9 cellular contexts compared by ENCODE assay signal in the genomic region with DNA sequence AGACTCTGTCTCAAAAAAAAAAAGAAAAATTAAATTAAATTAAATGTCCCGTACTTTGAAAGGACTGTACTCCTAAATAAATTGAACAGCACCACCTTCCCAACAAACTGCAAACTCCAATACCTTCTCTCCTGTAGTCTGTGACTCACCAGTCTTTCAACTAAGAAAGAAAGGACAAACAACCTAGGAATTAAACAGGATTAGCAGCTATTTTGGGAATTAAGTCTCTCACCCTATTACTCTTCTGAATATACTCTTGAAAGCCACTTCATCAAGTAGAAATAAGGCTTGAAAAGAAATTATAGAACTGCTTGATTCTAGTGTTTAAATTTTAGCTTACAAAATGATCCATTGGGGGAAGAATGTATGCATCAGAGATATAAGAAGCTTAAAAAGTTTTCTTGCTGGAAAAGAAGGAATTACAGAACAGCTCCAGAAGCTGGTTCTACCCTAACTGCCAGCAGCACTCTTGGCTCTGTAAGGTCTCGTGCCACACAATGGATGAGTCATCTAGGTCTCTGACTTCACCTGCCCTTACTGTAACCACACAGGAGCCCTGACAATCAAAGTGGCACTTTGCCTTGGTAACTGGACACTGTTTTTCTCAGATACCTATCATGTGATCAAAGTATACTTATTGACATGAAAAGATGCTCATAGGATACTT. TPM values are rescaled to one million over a fixed set of nuclear protein-coding genes. Genes with fewer than 3 reads are reported as not detected.
DNase-seq lines count a peak whose midpoint lies in the region; ATAC-seq, FAIRE-seq and TF ChIP-seq lines count a peak whose summit lies in the region.
"Had no signal": no experiment of that assay in that cellular context is flagged by ENCODE, and none has a peak within 500 bp of the region (broad histone marks: within the 10 kb centered on the region; RNA-seq: fewer than 3 reads in every experiment).

No MANE protein-coding gene starts in this region.

- H3K9ac ChIP-seq in HUES64 (ENCODE audit: low read depth, low read length): peak overlapping the region; percentile 53; the same call in 1 of the 2 replicates
- H3K9ac ChIP-seq in H1 (replicated peaks in 1 of 4; ENCODE audit: extremely low read depth in 1 of 4, low read depth in 3 of 4, low read length in 3 of 4): no peak overlapping the region; a peak in 1 of 7 replicates

- H2AK5ac ChIP-seq in H1 (ENCODE audit: low read depth, low read length): no peak overlapping the region

- no peak for TF ChIP-seq RAD21 in H1 (IDR thresholded peaks at IDR 0.05 in 1 of 2, conservative IDR thresholded peaks at IDR 0.05 in 1 of 2; ENCODE audit: low read depth in 2 of 2, low read length in 2 of 2)

- no peaks in the 10 kb centered on the region for H3K27me3 ChIP-seq in HUES64 (ENCODE audit: insufficient read depth, low read length)
- no peaks in the 10 kb centered on the region for H3K27me3 ChIP-seq in H1 (replicated peaks in 1 of 4; ENCODE audit: control insufficient read depth in 3 of 4, extremely low read depth in 1 of 4, insufficient read depth in 3 of 4, low read length in 3 of 4)

- no peaks in the 10 kb centered on the region for H4K20me1 ChIP-seq in H1 (replicated peaks in 1 of 2; ENCODE audit: control insufficient read depth in 1 of 2, insufficient read depth in 2 of 2, low read length in 2 of 2)

- H3K4me1 ChIP-seq in HUES64 (ENCODE audit: insufficient read depth, low read length): peaks cover 22% of the 10 kb centered on the region
- peaks cover 0 to 5% (median 1%) of the 10 kb centered on the region in 4 experiments; a peak in 3 of 7 replicates for H3K4me1 ChIP-seq in H1 (replicated peaks in 1 of 4; ENCODE audit: control insufficient read depth in 3 of 4, insufficient read depth in 4 of 4, low read length in 3 of 4)

- H3K4me2 ChIP-seq in H1 (ENCODE audit: insufficient read depth in 1 of 2, low read depth in 2 of 2, low read length in 2 of 2): no peak overlapping the region

- no peak overlapping the region for H4K91ac ChIP-seq in H1 (replicated peaks; ENCODE audit: insufficient read length, low read length)

- no peak overlapping the region for H4K8ac ChIP-seq in H1 (ENCODE audit: extremely low read depth, insufficient read depth, low read length)

- 71% methylated on average over 2 of the region's 2 CpGs for WGBS in HUES64
- 82% methylated on average over 2 of the region's 2 CpGs; no CpG with 5 or more reads in 1 of the 2 experiments for WGBS in H1 (ENCODE audit: extremely low coverage in 1 of 2, insufficient coverage in 1 of 2, insufficient read length in 1 of 2, insufficient replicate concordance in 2 of 2, low coverage in 1 of 2, low lambda C conversion rate in 2 of 2, missing lambda C conversion rate in 1 of 2), 2 experiments

- no peak overlapping the region for H3K56ac ChIP-seq in H1 (replicated peaks; ENCODE audit: insufficient read length, low read depth, low read length)

- H3K4ac ChIP-seq in H1 (replicated peaks; ENCODE audit: insufficient read length, low read depth, low read length): no peak overlapping the region

- no peak overlapping the region for H2AFZ ChIP-seq in H1 (ENCODE audit: low read length)

- H3K27ac ChIP-seq in HUES64 (ENCODE audit: low read depth, low read length) (peak overlapping the region; percentile 44; the same call in 1 of the 2 replicates), H1 (ENCODE audit: low read depth, low read length) (no peak overlapping the region)

- ATAC-seq in GM18499 (IDR thresholded peaks at IDR 0.05; ENCODE audit: insufficient read depth, unreplicated experiment): peak; percentile 34
- ATAC-seq in HG02884 (IDR thresholded peaks at IDR 0.05; ENCODE audit: unreplicated experiment): no peak
- no peak for ATAC-seq in HG03045 (IDR thresholded peaks at IDR 0.05; ENCODE audit: unreplicated experiment)

- no peak overlapping the region for H2BK15ac ChIP-seq in H1 (ENCODE audit: low read length)

- H3K4me3 ChIP-seq in HUES64 (ENCODE audit: low read length): no peak overlapping the region
- no peak overlapping the region for H3K4me3 ChIP-seq in H1 (ENCODE audit: extremely low read depth in 1 of 4, insufficient read depth in 2 of 4, low read depth in 3 of 4, low read length in 4 of 4)

- H4K5ac ChIP-seq in H1 (ENCODE audit: insufficient read length, low read depth, low read length): no peak overlapping the region

- H3K36me3 ChIP-seq in HUES64 (ENCODE audit: insufficient read depth, low read length) (no peaks in the 10 kb centered on the region), H1 (ENCODE audit: control insufficient read depth in 2 of 4, insufficient read depth in 4 of 4, low read length in 3 of 4) (no peaks in the 10 kb centered on the region)

- peaks cover 0 to 30% of the 10 kb centered on the region in 2 experiments; a peak in 2 of 4 replicates for H3K79me2 ChIP-seq in H1 (ENCODE audit: control insufficient read depth in 1 of 2, insufficient read depth in 2 of 2, low read length in 2 of 2)

- H3K23ac ChIP-seq in H1 (ENCODE audit: insufficient read length): no peak overlapping the region

- H2BK20ac ChIP-seq in H1 (ENCODE audit: low read length): no peak overlapping the region

- H2BK120ac ChIP-seq in H1 (replicated peaks; ENCODE audit: low read depth, low read length): no peak overlapping the region

- no peak for FAIRE-seq in H1 (lab: Jason Lieb, UNC)

- no peak overlapping the region for H2BK12ac ChIP-seq in H1 (ENCODE audit: low read depth, low read length)

- H3K23me2 ChIP-seq in H1 (ENCODE audit: low read depth, low read length): peaks cover 4% of the 10 kb centered on the region

- no peak overlapping the region for H2BK5ac ChIP-seq in H1 (ENCODE audit: low read depth, low read length)

- no peak overlapping the region for H3K18ac ChIP-seq in H1 (ENCODE audit: extremely low read depth, low read length)

- no peaks in the 10 kb centered on the region for H3K79me1 ChIP-seq in H1 (ENCODE audit: low read depth, low read length)

- TF ChIP-seq EP300 in H1 (IDR thresholded peaks at IDR 0.05; ENCODE audit: borderline replicate concordance in 1 of 2, low read depth in 2 of 2, low read length in 2 of 2): no peak

- no peak overlapping the region for H3K14ac ChIP-seq in H1 (ENCODE audit: insufficient read length)

- TF ChIP-seq POLR2A in H1 (IDR thresholded peaks at IDR 0.05; ENCODE audit: control extremely low read depth in 1 of 2, low read depth in 2 of 2, low read length in 2 of 2): no peak

- POLR2A ChIA-PET in H1 (lab: Charles Lee; ENCODE audit: partially characterized antibody): no interaction called here

- DNase-seq in T-helper 22 cell (ENCODE audit: low read depth) (peak; percentile 32), H1 (ENCODE audit: low read depth in 1 of 2, low spot score in 2 of 2) (no peak), hippocampal formation (lab: John Stamatoyannopoulos, UW) (no peak)
- peak; percentile 20 for DNase-seq in stimulated activated CD4-positive, alpha-beta T cell treated with anti-CD3 and anti-CD28 coated beads, Interleukin-4, amount 100 ng/mL, for 1 hour
- DNase-seq: naive B cell had no signal

- H3K9me3 ChIP-seq in HUES64 (ENCODE audit: insufficient read depth, low read depth, low read length) (no peaks in the 10 kb centered on the region), H1 (ENCODE audit: insufficient read depth in 2 of 2, low read depth in 1 of 2, low read length in 1 of 2) (no peaks in the 10 kb centered on the region)

- TF ChIP-seq CTCF in H1 (IDR thresholded peaks at IDR 0.05; ENCODE audit: control extremely low read depth in 1 of 3, insufficient read depth in 1 of 3, low read depth in 1 of 3, low read length in 3 of 3): no peak

- CTCF ChIA-PET in H1 (lab: Charles Lee; ENCODE audit: partially characterized antibody): interaction anchor here (0.6 to 1.0 kb wide), 2 partner anchors 12 to 148 kb away, joined by 3 read pairs; no protein-coding TSS in a partner anchor

TF ChIP-seq in H1, 55 proteins besides CTCF, POLR2A, EP300 and RAD21:
- TF ChIP-seq CTBP2 (IDR thresholded peaks at IDR 0.05; ENCODE audit: borderline replicate concordance, insufficient read depth, insufficient read length, low read length): no peak
- TF ChIP-seq JUND (IDR thresholded peaks at IDR 0.05; ENCODE audit: low read length): peak; percentile 77
- no peak for TF ChIP-seq SP2 (IDR thresholded peaks at IDR 0.05; ENCODE audit: low read length)
- TF ChIP-seq TBP (IDR thresholded peaks at IDR 0.05; ENCODE audit: low read depth, low read length): no peak
TF ChIP-seq in H1: peak in this region for 1.

RNA-seq across cellular contexts. Expression of a gene that starts 57.0 kb away (rescaled TPM):
- 32.5 TPM for polyA plus RNA-seq in HUES64 (2013, experiment 1 of 2)
- 32.1 TPM for polyA plus RNA-seq in HUES64 (2013, experiment 2 of 2)
- 58.5 and 69.2 TPM in 2 replicates for total RNA-seq in H1 (2021; fragmentation: NEBNext Ultra II Directional; extraction: Animal tissue kit (Norgen Biotek cat#: 25700))
- 75.8 and 119 TPM in 2 replicates for polyA plus RNA-seq in H1 (2011; rRNA removed)
- polyA plus RNA-seq in H1 (2011; cell fraction: cytosol; rRNA removed): 67.9 TPM
- 66.1 TPM for polyA plus RNA-seq in H1 (2011; cell fraction: nucleus; rRNA removed)
- 49.6 to 66.4 TPM (median 60.5 TPM) in 4 replicates for polyA plus RNA-seq in H1 (2012, experiment 1 of 2)
- 37.1 TPM for polyA plus RNA-seq in H1 (2012, experiment 2 of 2)
- 49.5 TPM for polyA plus RNA-seq in H1 (2013, experiment 1 of 2)
- 56.9 TPM for polyA plus RNA-seq in H1 (2013, experiment 2 of 2)
- 146 TPM in 2 replicates for polyA minus RNA-seq in H1 (2011; rRNA and poly(A)+ RNA removed)
- 36.5 TPM for polyA minus RNA-seq in H1 (2011; cell fraction: cytosol; rRNA and poly(A)+ RNA removed)
- polyA minus RNA-seq in H1 (2011; cell fraction: nucleus; rRNA and poly(A)+ RNA removed): 80.0 TPM

RNA-seq across cellular contexts. Expression of a gene that starts 59.2 kb away (rescaled TPM):
- polyA plus RNA-seq in HUES64 (2013, experiment 1 of 2): 30.7 TPM
- polyA plus RNA-seq in HUES64 (2013, experiment 2 of 2): 30.7 TPM
- total RNA-seq in H1 (2021; fragmentation: NEBNext Ultra II Directional; extraction: Animal tissue kit (Norgen Biotek cat#: 25700)): 43.3 and 47.6 TPM in 2 replicates
- polyA plus RNA-seq in H1 (2011; rRNA removed): 8.5 and 12.7 TPM in 2 replicates
- polyA plus RNA-seq in H1 (2011; cell fraction: cytosol; rRNA removed): 20.1 TPM
- 27.8 TPM for polyA plus RNA-seq in H1 (2011; cell fraction: nucleus; rRNA removed)
- 19.0 to 35.6 TPM (median 24.7 TPM) in 4 replicates for polyA plus RNA-seq in H1 (2012, experiment 1 of 2)
- polyA plus RNA-seq in H1 (2012, experiment 2 of 2): 3.8 TPM
- 58.5 TPM for polyA plus RNA-seq in H1 (2013, experiment 1 of 2)
- polyA plus RNA-seq in H1 (2013, experiment 2 of 2): 65.0 TPM
- polyA minus RNA-seq in H1 (2011; rRNA and poly(A)+ RNA removed): 35.6 and 51.0 TPM in 2 replicates
- 24.7 TPM for polyA minus RNA-seq in H1 (2011; cell fraction: cytosol; rRNA and poly(A)+ RNA removed)
- polyA minus RNA-seq in H1 (2011; cell fraction: nucleus; rRNA and poly(A)+ RNA removed): 44.9 TPM

Comparison
In these comparisons a context has a peak if more than half of its experiments do, and no peak if none do; other contexts are left out.
1. DNase-seq: peak in T-helper 22 cell (single experiment) and stimulated activated CD4-positive, alpha-beta T cell treated with anti-CD3 and anti-CD28 coated beads, Interleukin-4, amount 100 ng/mL, for 1 hour (single experiment); none in H1 (0 of 2) and hippocampal formation (0 of 2).